ENCODE assay signal across 16 cellular contexts in the genomic region with DNA sequence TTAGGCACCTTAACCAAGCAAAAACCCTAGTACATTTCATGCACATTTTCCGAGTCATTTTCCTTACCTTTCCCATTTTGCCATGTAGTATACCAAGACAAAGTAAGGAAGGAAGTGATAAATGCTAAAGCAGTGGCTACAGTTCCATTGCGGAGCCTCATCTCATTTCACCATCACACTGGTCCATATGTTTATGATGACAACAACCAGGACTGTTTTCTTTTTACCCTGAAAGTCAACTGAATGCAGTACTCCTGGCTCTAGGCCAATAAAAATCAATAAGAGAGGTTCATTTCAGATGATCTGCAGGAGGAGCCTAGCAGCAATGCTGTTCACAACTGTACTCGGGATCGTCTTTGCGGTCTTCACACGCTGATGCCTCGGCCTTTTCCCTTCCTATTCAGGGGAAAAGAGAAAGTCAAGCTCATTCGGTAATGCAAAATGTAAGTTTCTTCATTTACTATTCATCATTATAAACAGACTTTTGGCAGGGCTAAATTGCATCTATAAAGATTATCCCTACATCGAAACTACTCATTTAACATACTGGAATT. TPM values are rescaled to one million over a fixed set of nuclear protein-coding genes. Genes with fewer than 3 reads are reported as not detected.
A peak's percentile ranks its signal among the peaks of the same experiment; 100 is the strongest.
DNase-seq lines count a peak whose midpoint lies in the region; ATAC-seq, FAIRE-seq and TF ChIP-seq lines count a peak whose summit lies in the region.
"Had no signal": no experiment of that assay in that cellular context is flagged by ENCODE, and none has a peak within 500 bp of the region (broad histone marks: within the 10 kb centered on the region; RNA-seq: fewer than 3 reads in every experiment).

No MANE protein-coding gene starts in this region.

- POLR2A ChIA-PET in HepG2 (lab: Yijun Ruan, JAX) (interaction anchor here (2.4 to 2.9 kb wide), 2 partner anchors 24 to 70 kb away, joined by 19 read pairs; no protein-coding TSS in a partner anchor), T-cell (lab: Charles Lee) (interaction anchor here in 1 of 2 donors (0.7 to 0.9 kb wide), 2 partner anchors 26 to 70 kb away, joined by 3 read pairs; no protein-coding TSS in a partner anchor)

- peaks cover 50% of the 10 kb centered on the region for H3K36me3 Mint-ChIP-seq in T-cell
- H3K36me3 Mint-ChIP-seq in effector memory CD8-positive, alpha-beta T cell (ENCODE audit: insufficient read depth), result peaks cover 29% of the 10 kb centered on the region

- no peak for TF ChIP-seq CTCF in HepG2 (CRISPR knock-in tag; IDR thresholded peaks at IDR 0.05)
- no peak for TF ChIP-seq CTCF in right lobe of liver (IDR thresholded peaks at IDR 0.05)
- TF ChIP-seq CTCF in upper lobe of right lung (IDR thresholded peaks at IDR 0.05), result no peak

- peak overlapping the region; percentile 79 to 85 for H3K27ac Mint-ChIP-seq in T-cell
- peak overlapping the region; percentile 88 to 91 for H3K27ac Mint-ChIP-seq in effector memory CD8-positive, alpha-beta T cell

- no peak for TF ChIP-seq RAD21 in HepG2 (CRISPR knock-in tag; IDR thresholded peaks at IDR 0.05)

- H3K4me3 Mint-ChIP-seq in T-cell, result peak overlapping the region; percentile 92 to 94 (median 93)
- H3K4me3 Mint-ChIP-seq in effector memory CD8-positive, alpha-beta T cell, result peak overlapping the region; percentile 85 to 93

- H3K4me3 ChIP-seq in HepG2 (replicated peaks in 1 of 3; ENCODE audit: insufficient read depth in 1 of 3, low read depth in 2 of 3, low read length in 3 of 3), result no peak overlapping the region
- H3K4me3 ChIP-seq in right lobe of liver, result no peak overlapping the region
- peak overlapping the region; percentile 18 for H3K4me3 ChIP-seq in upper lobe of right lung
- H3K4me3 ChIP-seq: BLaER1 treated with 17β-estradiol and CSF1 and Interleukin-3, amounts not matched to agents 10 nM and 100 nM; HAP-1; SJCRH30; suprapubic skin had no signal

- TF ChIP-seq EP300 in HepG2 (IDR thresholded peaks at IDR 0.05; ENCODE audit: low read depth in 2 of 2, low read length in 2 of 2), result no peak
- TF ChIP-seq EP300 in HepG2 (CRISPR knock-in tag; IDR thresholded peaks at IDR 0.05; ENCODE audit: borderline replicate concordance), result no peak

- no peak overlapping the region for H3K27ac ChIP-seq in HepG2 (ENCODE audit: extremely low read length, insufficient read depth, low read length)
- no peak overlapping the region for H3K27ac ChIP-seq in right lobe of liver
- H3K27ac ChIP-seq in upper lobe of right lung, result no peak overlapping the region
- H3K27ac ChIP-seq: BLaER1 treated with 17β-estradiol and CSF1 and Interleukin-3, amounts not matched to agents 10 nM and 100 nM; SJCRH30; suprapubic skin; VCaP had no signal

- H3K27me3 ChIP-seq in HepG2 (ENCODE audit: control insufficient read depth in 1 of 2, insufficient read depth in 2 of 2, low read length in 2 of 2), result no peaks in the 10 kb centered on the region; a peak in 1 of 5 replicates
- H3K27me3 ChIP-seq in right lobe of liver, result no peaks in the 10 kb centered on the region
- H3K27me3 ChIP-seq in upper lobe of right lung, result no peaks in the 10 kb centered on the region
- H3K27me3 ChIP-seq: suprapubic skin had no signal

- 95% methylated on average over 9 of the region's 9 CpGs for WGBS in HepG2 (ENCODE audit: low lambda C conversion rate)
- WGBS in right lobe of liver (ENCODE audit: insufficient coverage, low coverage, low lambda C conversion rate, missing lambda C conversion rate), result 85% methylated on average over 9 of the region's 9 CpGs

- H3K4me2 ChIP-seq in HepG2 (ENCODE audit: low read depth, low read length), result peak overlapping the region; percentile 82; the same call in 1 of the 2 replicates

- ATAC-seq in HepG2 (no peak), right lobe of liver (no peak), T-cell (replicated peaks in 1 of 4) (no peak), upper lobe of right lung (no peak)
- no peak for ATAC-seq in effector memory CD8-positive, alpha-beta T cell (replicated peaks)

- H3K79me2 ChIP-seq in HepG2 (ENCODE audit: insufficient read depth, low read length), result peaks cover 93% of the 10 kb centered on the region

- no peaks in the 10 kb centered on the region for H3K27me3 Mint-ChIP-seq in T-cell
- H3K27me3 Mint-ChIP-seq in effector memory CD8-positive, alpha-beta T cell, result no peaks in the 10 kb centered on the region

- no peak overlapping the region for H3K9ac ChIP-seq in HepG2 (ENCODE audit: insufficient read depth, low read depth, low read length)

- peaks cover 68 to 82% (median 72%) of the 10 kb centered on the region in 3 donors for H3K4me1 Mint-ChIP-seq in T-cell
- H3K4me1 Mint-ChIP-seq in effector memory CD8-positive, alpha-beta T cell (ENCODE audit: low read depth in 2 of 2), result peaks cover 58 to 78% of the 10 kb centered on the region in 2 donors

- TF ChIP-seq POLR2A in HepG2 (IDR thresholded peaks at IDR 0.05; ENCODE audit: insufficient read depth in 1 of 2, low read depth in 2 of 2, low read length in 2 of 2), result no peak
- TF ChIP-seq POLR2A in right lobe of liver (IDR thresholded peaks at IDR 0.05), result no peak

- H2AFZ ChIP-seq in HepG2 (ENCODE audit: low read length), result no peak overlapping the region

- H3K4me1 ChIP-seq in HepG2 (ENCODE audit: insufficient read depth, low read length) (peaks cover 71% of the 10 kb centered on the region), right lobe of liver (peaks cover 0 to 40% (median 14%) of the 10 kb centered on the region in 4 donors), upper lobe of right lung (peaks cover 24% of the 10 kb centered on the region)
- H3K4me1 ChIP-seq: SJCRH30 had no signal

- no TSS peak for BruUV-seq in HepG2 (replicated peaks; lab: Mats Ljungman, UMichigan)

- no peaks in the 10 kb centered on the region for H4K20me1 ChIP-seq in HepG2 (ENCODE audit: insufficient read depth, low read length)

- FAIRE-seq in HepG2 (lab: Jason Lieb, UNC), result no peak

- CTCF ChIA-PET in HepG2 (lab: Yijun Ruan, JAX; ENCODE audit: low intra/inter-chr PET ratio, low total read pairs), result no interaction called here
- CTCF ChIA-PET in T-cell (lab: Charles Lee), result interaction anchor here (0.5 to 1.2 kb wide), 4 partner anchors 32 to 67 kb away, joined by 3 to 4 read pairs (median 3); no protein-coding TSS in a partner anchor

- intact Hi-C loops in HepG2 (cut with micrococcal nuclease; ENCODE audit: unreplicated experiment) (loop anchor here (5.0 kb wide), 1 partner anchor 34 kb away; no protein-coding TSS in a partner anchor), right lobe of liver (cut with DNase I) (no loop called here), upper lobe of right lung (cut with DNase I) (loop anchor here (10.0 kb wide), 1 partner anchor 99 kb away; no protein-coding TSS in a partner anchor)

- peaks cover 0 to 7% (median 5%) of the 10 kb centered on the region in 3 donors for H3K9me3 Mint-ChIP-seq in T-cell
- no peaks in the 10 kb centered on the region for H3K9me3 Mint-ChIP-seq in effector memory CD8-positive, alpha-beta T cell

- in situ Hi-C loops in HepG2 (cut with HindIII; ENCODE audit: extremely low pct_ligation_motif_present, low pct_unique_long_range_greater_than_20kb), result no loop called here

- peaks cover 7 to 42% of the 10 kb centered on the region in 2 experiments; a peak in 4 of 5 replicates for H3K36me3 ChIP-seq in HepG2 (replicated peaks in 1 of 2; ENCODE audit: control insufficient read depth in 1 of 2, insufficient read depth in 2 of 2, low read length in 2 of 2)
- H3K36me3 ChIP-seq in right lobe of liver, result no peaks in the 10 kb centered on the region
- H3K36me3 ChIP-seq in upper lobe of right lung, result peaks cover 19% of the 10 kb centered on the region
- H3K36me3 ChIP-seq: HAP-1, SJCRH30 had no signal

- DNase-seq in HepG2 (ENCODE audit: low spot score), result no peak
- DNase-seq in right lobe of liver, result no peak
- DNase-seq in T-cell, result no peak
- DNase-seq in effector memory CD8-positive, alpha-beta T cell, result no peak
- DNase-seq in upper lobe of right lung, result no peak
- DNase-seq in epidermal melanocyte (ENCODE audit: insufficient read length, low spot score), result no peak
- DNase-seq in HuH-7 (ENCODE audit: low spot score), result no peak
- DNase-seq in iPS-NIHi7 (ENCODE audit: extremely low spot score), result no peak
- DNase-seq: activated effector memory CD4-positive, alpha-beta T cell treated with Interleukin-2 at 50 U/mL for 16 hours; MV-4-11; NCI-H82; SJCRH30 had no signal

- H3K9me3 ChIP-seq in HepG2 (ENCODE audit: low read length) (no peaks in the 10 kb centered on the region), right lobe of liver (no peaks in the 10 kb centered on the region), upper lobe of right lung (no peaks in the 10 kb centered on the region)
- H3K9me3 ChIP-seq: HAP-1, SJCRH30, suprapubic skin had no signal

TF ChIP-seq in HepG2, 621 proteins besides CTCF, POLR2A, EP300 and RAD21 (continues in another document):
- TF ChIP-seq NFE2 (CRISPR knock-in tag; IDR thresholded peaks at IDR 0.05), result no peak

RNA-seq across cellular contexts. Expression of a gene that starts 4.7 kb away (rescaled TPM):
- total RNA-seq in HepG2 (2016; rRNA removed; fragmentation: Illumina TruSeq; extraction: Trizol), result 90.9 and 97.6 TPM in 2 replicates
- total RNA-seq in HepG2 (2016; cell fraction: cytosol; rRNA removed; fragmentation: Illumina TruSeq; extraction: Trizol; ENCODE audit: low read depth), result 50.4 and 51.6 TPM in 2 replicates
- 92.4 and 95.8 TPM in 2 replicates for total RNA-seq in HepG2 (2016; cell fraction: insoluble cytoplasmic fraction; rRNA removed; fragmentation: Illumina TruSeq; extraction: Trizol)
- 77.5 and 91.0 TPM in 2 replicates for total RNA-seq in HepG2 (2016; cell fraction: membrane; rRNA removed; fragmentation: Illumina TruSeq; extraction: Trizol)
- 116 and 118 TPM in 2 replicates for total RNA-seq in HepG2 (2016; cell fraction: nucleus; rRNA removed; fragmentation: Illumina TruSeq; extraction: Trizol)
- 38.4 and 47.2 TPM in 2 replicates for polyA plus RNA-seq in HepG2 (2011; rRNA removed)
- 18.0 and 30.5 TPM in 2 replicates for polyA plus RNA-seq in HepG2 (2011; cell fraction: cytosol; rRNA removed)
- polyA plus RNA-seq in HepG2 (2011; cell fraction: nucleus; rRNA removed), result 26.7 and 31.3 TPM in 2 replicates
- polyA plus RNA-seq in HepG2 (2012), result 57.2 and 70.3 TPM in 2 replicates
- polyA plus RNA-seq in HepG2 (2016; cell fraction: cytosol; fragmentation: Illumina TruSeq; extraction: Trizol; ENCODE audit: low read depth), result 40.5 and 43.0 TPM in 2 replicates
- polyA plus RNA-seq in HepG2 (2016; cell fraction: insoluble cytoplasmic fraction; fragmentation: Illumina TruSeq; extraction: Trizol; ENCODE audit: low read depth), result 43.1 and 44.6 TPM in 2 replicates
- 40.4 and 43.5 TPM in 2 replicates for polyA plus RNA-seq in HepG2 (2016; cell fraction: membrane; fragmentation: Illumina TruSeq; extraction: Trizol; ENCODE audit: low read depth)
- 58.4 and 61.2 TPM in 2 replicates for polyA plus RNA-seq in HepG2 (2016; cell fraction: nucleus; fragmentation: Illumina TruSeq; extraction: Trizol; ENCODE audit: insufficient read depth, low read depth)
- polyA minus RNA-seq in HepG2 (2011; rRNA and poly(A)+ RNA removed; ENCODE audit: low replicate concordance), result 0.05 and 64.4 TPM in 2 replicates
- polyA minus RNA-seq in HepG2 (2011; cell fraction: cytosol; rRNA and poly(A)+ RNA removed), result 52.3 and 65.5 TPM in 2 replicates
- polyA minus RNA-seq in HepG2 (2011; cell fraction: nucleus; rRNA and poly(A)+ RNA removed), result 154 and 209 TPM in 2 replicates
- 10 to 100 TPM in 5 of 6 experiments, 1 to 10 TPM in 1; 7.8 to 16.0 (median 11.7) TPM for total RNA-seq in right lobe of liver
- total RNA-seq in T-cell, result 100 to 1,000 TPM; 185 to 220 (median 199) TPM
- total RNA-seq in upper lobe of right lung, result 85.8 TPM

Comparison
In these comparisons a context has a peak if more than half of its experiments do, and no peak if none do; other contexts are left out.
1. intact Hi-C loops: an anchor here in HepG2 (5.0 kb wide) and upper lobe of right lung (10.0 kb wide); none called in right lobe of liver.